ENCODE assay signal across 8 cellular contexts in genomic region chr12:112107728-112108447, GRCh38. TPM values are rescaled to one million over a fixed set of nuclear protein-coding genes. Genes with fewer than 3 reads are reported as not detected.
DNase-seq lines count a peak whose midpoint lies in the region; ATAC-seq, FAIRE-seq and TF ChIP-seq lines count a peak whose summit lies in the region.

No MANE protein-coding gene starts in this region.

- H3K9me1 ChIP-seq in keratinocyte (ENCODE audit: control insufficient read depth, extremely low read depth, insufficient read depth, low read length): no peaks in the 10 kb centered on the region

- H3K27ac ChIP-seq in ascending aorta (peak overlapping the region; percentile 97 to 98), keratinocyte (ENCODE audit: control insufficient read depth, insufficient read depth, low read length) (peak overlapping the region; percentile 98)

- FAIRE-seq in keratinocyte (lab: Jason Lieb, UNC): no peak

- H3K9me3 Mint-ChIP-seq in activated T-cell treated with anti-CD3 and anti-CD28 coated beads, Interleukin-2, amount 50 U/mL, for 4 hours: no peaks in the 10 kb centered on the region

- peaks cover 0 to 20% of the 10 kb centered on the region in 2 donors for H3K4me1 ChIP-seq in ascending aorta
- H3K4me1 ChIP-seq in keratinocyte (ENCODE audit: control insufficient read depth, extremely low read depth, insufficient read depth, low read length): peaks cover 26% of the 10 kb centered on the region

- H3K36me3 ChIP-seq in ascending aorta: no peaks in the 10 kb centered on the region
- peaks cover 4 to 6% of the 10 kb centered on the region in 2 experiments for H3K36me3 ChIP-seq in keratinocyte (ENCODE audit: control insufficient read depth in 2 of 2, extremely low read depth in 1 of 2, insufficient read depth in 2 of 2, low read length in 2 of 2)

- H3K27me3 ChIP-seq in ascending aorta: no peaks in the 10 kb centered on the region
- H3K27me3 ChIP-seq in keratinocyte (ENCODE audit: control insufficient read depth, extremely low read depth, insufficient read depth, low read length): no peaks in the 10 kb centered on the region

- peak in 1 of 2 donors; percentile 11 for ATAC-seq in activated T-cell treated with anti-CD3 and anti-CD28 coated beads, Interleukin-2, amount 50 U/mL, for 4 hours
- ATAC-seq in HG02623 (IDR thresholded peaks at IDR 0.05; ENCODE audit: unreplicated experiment): no peak

- H3K4me3 ChIP-seq in ascending aorta: peak overlapping the region; percentile 83 to 91
- H3K4me3 ChIP-seq in keratinocyte (ENCODE audit: control insufficient read depth in 2 of 3, extremely low read depth in 1 of 3, insufficient read depth in 2 of 3, low read depth in 1 of 3, low read length in 3 of 3): peak overlapping the region; percentile 86 to 91 (median 89)

- H4K20me1 ChIP-seq in keratinocyte (ENCODE audit: control insufficient read depth, extremely low read depth, insufficient read depth, low read length): peaks cover 16% of the 10 kb centered on the region

- H3K4me2 ChIP-seq in keratinocyte (ENCODE audit: control insufficient read depth, extremely low read depth, insufficient read depth, low read depth, low read length): peak overlapping the region; percentile 90

- H2AFZ ChIP-seq in keratinocyte (ENCODE audit: control insufficient read depth, low read length): no peak overlapping the region

- peaks cover 45% of the 10 kb centered on the region for H3K4me1 Mint-ChIP-seq in activated T-cell treated with anti-CD3 and anti-CD28 coated beads, Interleukin-2, amount 50 U/mL, for 4 hours (ENCODE audit: low read depth)

- intact Hi-C loops in ascending aorta (cut with DNase I): loop anchor here (1.0 to 5.0 kb wide), 3 partner anchors 17 to 274 kb away; partner anchors contain the start of genes ERP29, HECTD4, TMEM116 and TRAFD1

- peak overlapping the region; percentile 93 for H3K4me3 Mint-ChIP-seq in activated T-cell treated with anti-CD3 and anti-CD28 coated beads, Interleukin-2, amount 50 U/mL, for 4 hours

- H3K9ac ChIP-seq in keratinocyte (ENCODE audit: control insufficient read depth, extremely low read depth, insufficient read depth, low read length): peak overlapping the region; percentile 93

- no peak for DNase-seq in activated T-cell treated with anti-CD3 and anti-CD28 coated beads, Interleukin-2, amount 50 U/mL, for 4 hours
- DNase-seq in activated T-cell treated with anti-CD3 and anti-CD28 coated beads for 4 hours: no peak
- peak; percentile 70 to 72 for DNase-seq in NOMO-1 (lab: John Stamatoyannopoulos, UW; ENCODE audit: unreplicated experiment in 2 of 2)
- DNase-seq in ascending aorta (ENCODE audit: low spot score in 2 of 2): no peak
- DNase-seq in keratinocyte (ENCODE audit: low read depth, low spot score): no peak
- DNase-seq in stimulated activated CD4-positive, alpha-beta T cell treated with anti-CD3 and anti-CD28 coated beads, Interleukin-2, amount 100 ng/mL, for 24 hours: peak; percentile 43 to 48
- DNase-seq in NCI-H1092 treated with DMSO at 0.1 percent for 48 hours (lab: John Stamatoyannopoulos, UW): no peak

- peaks cover 21% of the 10 kb centered on the region for H3K36me3 Mint-ChIP-seq in activated T-cell treated with anti-CD3 and anti-CD28 coated beads, Interleukin-2, amount 50 U/mL, for 4 hours (ENCODE audit: insufficient read depth)

- H3K79me2 ChIP-seq in keratinocyte (ENCODE audit: control insufficient read depth, insufficient read depth, low read length): peaks cover 61% of the 10 kb centered on the region

- no peaks in the 10 kb centered on the region for H3K9me3 ChIP-seq in ascending aorta
- no peaks in the 10 kb centered on the region for H3K9me3 ChIP-seq in keratinocyte (ENCODE audit: control insufficient read depth, low read depth, low read length)

- dilution Hi-C loops in keratinocyte (cut with MboI; ENCODE audit: extremely low pct_ligation_motif_present, low sequenced_read_pairs): no loop called here

- TF ChIP-seq CTCF in ascending aorta (IDR thresholded peaks at IDR 0.05): no peak
- no peak for TF ChIP-seq CTCF in keratinocyte (optimal IDR thresholded peaks at IDR 0.05 in 1 of 3, IDR thresholded peaks at IDR 0.05 in 1 of 3, conservative IDR thresholded peaks at IDR 0.05 in 1 of 3; ENCODE audit: extremely low read depth in 1 of 3, insufficient read depth in 2 of 3, low read length in 3 of 3)

- no peaks in the 10 kb centered on the region for H3K27me3 Mint-ChIP-seq in activated T-cell treated with anti-CD3 and anti-CD28 coated beads, Interleukin-2, amount 50 U/mL, for 4 hours (ENCODE audit: low read depth)

RNA-seq across cellular contexts. Expression of gene NAA25, which starts 0.7 kb away (rescaled TPM):
- total RNA-seq in activated T-cell treated with anti-CD3 and anti-CD28 coated beads, Interleukin-2, amount 50 U/mL, for 4 hours: 10 to 100 TPM; 60.1 to 67.5 (median 60.5) TPM
- total RNA-seq in ascending aorta: 1.9 TPM
- polyA plus RNA-seq in keratinocyte: 18.9 to 26.1 TPM (median 20.3 TPM) in 3 replicates
- 16.4 TPM for polyA plus RNA-seq in keratinocyte (2011; ENCODE audit: low read depth)
- 7.1 and 18.5 TPM in 2 replicates for polyA plus RNA-seq in keratinocyte (2011; cell fraction: cytosol; rRNA removed)
- 40.1 and 45.0 TPM in 2 replicates for polyA plus RNA-seq in keratinocyte (2011; cell fraction: nucleus; rRNA removed)
- 12.6 and 13.3 TPM in 2 replicates for polyA plus RNA-seq in keratinocyte (2012; ENCODE audit: low replicate concordance)
- polyA minus RNA-seq in keratinocyte: 20.6 to 47.8 TPM (median 36.4 TPM) in 3 replicates
- polyA minus RNA-seq in keratinocyte (2011; cell fraction: cytosol; rRNA and poly(A)+ RNA removed): 8.8 TPM
- polyA minus RNA-seq in keratinocyte (2011; cell fraction: nucleus; rRNA and poly(A)+ RNA removed): 24.4 and 54.2 TPM in 2 replicates

RNA-seq across cellular contexts. Expression of gene TRAFD1, which starts 17.5 kb away (rescaled TPM):
- 10 to 100 TPM; 47.1 to 52.3 (median 49.4) TPM for total RNA-seq in activated T-cell treated with anti-CD3 and anti-CD28 coated beads, Interleukin-2, amount 50 U/mL, for 4 hours
- total RNA-seq in ascending aorta: 9.3 TPM
- 23.7 to 33.1 TPM (median 25.6 TPM) in 3 replicates for polyA plus RNA-seq in keratinocyte
- 22.5 TPM for polyA plus RNA-seq in keratinocyte (2011; ENCODE audit: low read depth)
- polyA plus RNA-seq in keratinocyte (2011; cell fraction: cytosol; rRNA removed): 19.4 and 26.8 TPM in 2 replicates
- 38.6 and 43.0 TPM in 2 replicates for polyA plus RNA-seq in keratinocyte (2011; cell fraction: nucleus; rRNA removed)
- polyA plus RNA-seq in keratinocyte (2012; ENCODE audit: low replicate concordance): 20.2 and 24.3 TPM in 2 replicates
- polyA minus RNA-seq in keratinocyte: 12.3 to 37.4 TPM (median 33.8 TPM) in 3 replicates
- 13.4 TPM for polyA minus RNA-seq in keratinocyte (2011; cell fraction: cytosol; rRNA and poly(A)+ RNA removed)
- polyA minus RNA-seq in keratinocyte (2011; cell fraction: nucleus; rRNA and poly(A)+ RNA removed): 15.7 and 24.7 TPM in 2 replicates

Comparison
In these comparisons a context has a peak if more than half of its experiments do, and no peak if none do; other contexts are left out.
1. DNase-seq: peak in NOMO-1 (2 of 2) and stimulated activated CD4-positive, alpha-beta T cell treated with anti-CD3 and anti-CD28 coated beads, Interleukin-2, amount 100 ng/mL, for 24 hours (2 of 2); none in activated T-cell treated with anti-CD3 and anti-CD28 coated beads, Interleukin-2, amount 50 U/mL, for 4 hours (single experiment), activated T-cell treated with anti-CD3 and anti-CD28 coated beads for 4 hours (single experiment), ascending aorta (0 of 2), keratinocyte (single experiment) and NCI-H1092 treated with DMSO at 0.1 percent for 48 hours (single experiment).
2. RNA of gene NAA25, which starts 0.7 kb away (total RNA-seq): 60.1 to 67.5 TPM in activated T-cell treated with anti-CD3 and anti-CD28 coated beads, Interleukin-2, amount 50 U/mL, for 4 hours; 1.9 TPM in ascending aorta (single experiment); every median in the first group is over 10 times any median in the second.